24 cellular contexts compared by ENCODE assay signal in the genomic region with DNA sequence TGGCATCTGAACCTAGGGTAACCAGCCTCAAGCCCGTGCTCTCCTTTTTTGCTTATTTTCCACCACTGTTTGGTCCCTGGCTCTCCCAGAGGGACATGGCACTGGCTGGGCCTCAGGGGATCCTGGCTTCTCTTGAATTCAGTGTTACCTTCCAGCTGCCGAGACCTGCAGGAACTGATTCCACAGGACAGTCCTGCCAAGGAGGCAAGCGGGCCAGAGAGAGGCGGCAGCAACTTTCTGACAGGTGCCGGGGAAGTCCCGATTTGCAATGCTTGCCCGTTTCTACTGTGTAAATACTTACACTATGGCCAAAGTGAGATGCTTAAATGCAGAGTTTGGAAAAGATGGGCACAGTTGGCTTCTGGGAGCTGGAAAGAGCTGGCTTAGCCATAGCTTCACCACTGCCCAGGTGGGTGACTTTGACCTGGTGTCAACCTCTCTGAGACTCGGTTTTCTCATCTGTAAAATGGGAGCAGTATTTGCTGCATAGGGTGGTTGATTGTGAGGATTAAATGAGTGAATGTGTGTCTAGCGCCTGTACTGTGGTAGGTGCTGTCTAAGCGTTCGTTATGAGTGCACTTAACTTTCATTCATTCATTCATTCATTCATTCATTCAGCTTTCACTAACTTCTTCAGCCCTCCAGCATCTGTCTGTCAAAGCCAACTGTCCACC.
DNase-seq lines count a peak whose midpoint lies in the region; ATAC-seq, FAIRE-seq and TF ChIP-seq lines count a peak whose summit lies in the region.
"Had no signal": no experiment of that assay in that cellular context is flagged by ENCODE, and none has a peak within 500 bp of the region (broad histone marks: within the 10 kb centered on the region; RNA-seq: fewer than 3 reads in every experiment).

No MANE protein-coding gene starts in this region.

- H3K4me1 ChIP-seq in K562 (replicated peaks in 1 of 2; ENCODE audit: control insufficient read depth in 2 of 2, insufficient read depth in 2 of 2, low read length in 2 of 2): peaks cover 0 to 9% of the 10 kb centered on the region in 2 experiments; a peak in 1 of 5 replicates
- peaks cover 19% of the 10 kb centered on the region for H3K4me1 ChIP-seq in lower lobe of right lung

- H4K20me1 ChIP-seq in K562 (replicated peaks; ENCODE audit: control insufficient read depth, insufficient read depth, low read length): peaks cover 60% of the 10 kb centered on the region

- 78% methylated on average over 11 of the region's 11 CpGs for WGBS in K562 (ENCODE audit: insufficient coverage, low coverage, missing lambda C conversion rate)

- H3K27me3 Mint-ChIP-seq in natural killer cell (ENCODE audit: low read depth in 2 of 2): no peaks in the 10 kb centered on the region
- H3K27me3 Mint-ChIP-seq in natural killer cell treated with Interleukin-12 subunit alpha and Interleukin-12 subunit beta and Interleukin-15 and Interleukin-18, amount 100 ng/mL, for 72 hours: no peaks in the 10 kb centered on the region
- H3K27me3 Mint-ChIP-seq: CD4-positive, CD25-positive, alpha-beta regulatory T cell; naive B cell had no signal

- in situ Hi-C loops in K562 (cut with MboI): no loop called here

- H3K27ac Mint-ChIP-seq in natural killer cell: peak overlapping the region; percentile 63 to 75
- peak overlapping the region in 1 of 2 donors; percentile 57 for H3K27ac Mint-ChIP-seq in natural killer cell treated with Interleukin-12 subunit alpha and Interleukin-12 subunit beta and Interleukin-15 and Interleukin-18, amount 100 ng/mL, for 72 hours

- H3K4me1 Mint-ChIP-seq in natural killer cell: peaks cover 43 to 53% of the 10 kb centered on the region in 2 donors
- H3K4me1 Mint-ChIP-seq in natural killer cell treated with Interleukin-12 subunit alpha and Interleukin-12 subunit beta and Interleukin-15 and Interleukin-18, amount 100 ng/mL, for 72 hours (ENCODE audit: low read depth in 2 of 2): peaks cover 18 to 39% of the 10 kb centered on the region in 2 donors

- DNase-seq in natural killer cell (no peak), K562 (ENCODE audit: extremely low read depth in 1 of 4, low spot score in 3 of 4) (no peak), lower lobe of right lung (no peak), T-helper 2 cell (no peak), GM10248 (ENCODE audit: extremely low spot score) (no peak), NCI-H446 (lab: John Stamatoyannopoulos, UW) (no peak)
- no peak for DNase-seq in natural killer cell treated with Interleukin-12 subunit alpha and Interleukin-12 subunit beta and Interleukin-15 and Interleukin-18, amount 100 ng/mL, for 72 hours (ENCODE audit: low spot score)
- DNase-seq: brain microvascular endothelial cell; CD4-positive, CD25-positive, alpha-beta regulatory T cell; foreskin fibroblast; hypothalamus; mesenchymal stem cell; naive B cell; NCI-H1417; OCI-M1; spleen; stimulated activated CD4-positive, alpha-beta T cell treated with anti-CD3 and anti-CD28 coated beads, Interleukin-4, amount 100 ng/mL, for 4 hours; substantia nigra had no signal

- H3K4me2 ChIP-seq in K562 (ENCODE audit: insufficient read depth, low read length): no peak overlapping the region

- no peaks in the 10 kb centered on the region for H3K27me3 ChIP-seq in K562 (ENCODE audit: control insufficient read depth in 2 of 2, insufficient read depth in 2 of 2, low read length in 2 of 2)
- H3K27me3 ChIP-seq in lower lobe of right lung (ENCODE audit: low read depth): no peaks in the 10 kb centered on the region
- H3K27me3 ChIP-seq: brain microvascular endothelial cell, spleen had no signal

- H3K9me3 ChIP-seq in K562 (replicated peaks; ENCODE audit: control insufficient read depth, insufficient read depth, low read depth, low read length) (no peaks in the 10 kb centered on the region), lower lobe of right lung (no peaks in the 10 kb centered on the region)
- H3K9me3 ChIP-seq: spleen had no signal

- no TSS peak for BruUV-seq in K562 (replicated peaks; lab: Mats Ljungman, UMichigan)

- FAIRE-seq in K562 (lab: Jason Lieb, UNC): no peak
- FAIRE-seq: endothelial cell of umbilical vein, HTR-8/SVneo, keratinocyte had no signal

- no peaks in the 10 kb centered on the region for H3K9me3 Mint-ChIP-seq in natural killer cell
- H3K9me3 Mint-ChIP-seq in natural killer cell treated with Interleukin-12 subunit alpha and Interleukin-12 subunit beta and Interleukin-15 and Interleukin-18, amount 100 ng/mL, for 72 hours: no peaks in the 10 kb centered on the region
- H3K9me3 Mint-ChIP-seq: CD4-positive, CD25-positive, alpha-beta regulatory T cell; naive B cell; WTC11 had no signal

- POLR2A ChIA-PET in K562 (lab: Yijun Ruan, JAX): no interaction called here
- POLR2A ChIA-PET in GM10248 (lab: Yijun Ruan, JAX): no interaction called here

- H3K4me3 ChIP-seq in K562 (no peak overlapping the region), lower lobe of right lung (no peak overlapping the region)
- H3K4me3 ChIP-seq: coronary artery, spleen had no signal

- intact Hi-C loops in natural killer cell (cut with micrococcal nuclease): loop anchor here (2.0 kb wide), 1 partner anchor 45 kb away; no protein-coding TSS in a partner anchor
- intact Hi-C loops in K562 (cut with micrococcal nuclease): no loop called here
- intact Hi-C loops in lower lobe of right lung (cut with DNase I): no loop called here

- TF ChIP-seq EP300 in K562 (IDR thresholded peaks at IDR 0.05; ENCODE audit: low read length): no peak

- no peak overlapping the region for H3K4me3 Mint-ChIP-seq in natural killer cell
- H3K4me3 Mint-ChIP-seq in natural killer cell treated with Interleukin-12 subunit alpha and Interleukin-12 subunit beta and Interleukin-15 and Interleukin-18, amount 100 ng/mL, for 72 hours: no peak overlapping the region
- H3K4me3 Mint-ChIP-seq: naive B cell, WTC11 had no signal

- ATAC-seq in natural killer cell: no peak
- no peak for ATAC-seq in natural killer cell treated with Interleukin-12 subunit alpha and Interleukin-12 subunit beta and Interleukin-15 and Interleukin-18, amount 100 ng/mL, for 72 hours
- no peak for ATAC-seq in K562
- ATAC-seq in lower lobe of right lung: peak; percentile 32 to 49
- no peak for ATAC-seq in GM21528 (IDR thresholded peaks at IDR 0.05; ENCODE audit: low FRiP score, unreplicated experiment)
- ATAC-seq: WTC11 had no signal

- TF ChIP-seq CTCF in natural killer cell (IDR thresholded peaks at IDR 0.05): no peak
- TF ChIP-seq CTCF in K562 (IDR thresholded peaks at IDR 0.05 in 2 of 3, conservative IDR thresholded peaks at IDR 0.05 in 1 of 3; ENCODE audit: insufficient read depth in 2 of 3, low read depth in 1 of 3, low read length in 3 of 3): no peak
- no peak for TF ChIP-seq CTCF in lower lobe of right lung (IDR thresholded peaks at IDR 0.05)
- no peak for TF ChIP-seq CTCF in GM10248 (IDR thresholded peaks at IDR 0.05; ENCODE audit: control extremely low read depth, extremely low read depth, low read depth, missing control alignments)

- CTCF ChIA-PET in K562 (lab: Yijun Ruan, JAX; ENCODE audit: low intra/inter-chr PET ratio): no interaction called here
- CTCF ChIA-PET in GM10248 (lab: Yijun Ruan, JAX): interaction anchor here (1.0 to 1.5 kb wide), 2 partner anchors 38 to 72 kb away, joined by 3 read pairs; no protein-coding TSS in a partner anchor

- H3K9ac ChIP-seq in K562 (ENCODE audit: insufficient read depth in 1 of 2, low read depth in 2 of 2, low read length in 2 of 2): no peak overlapping the region

- H3K36me3 Mint-ChIP-seq in natural killer cell: no peaks in the 10 kb centered on the region
- no peaks in the 10 kb centered on the region for H3K36me3 Mint-ChIP-seq in natural killer cell treated with Interleukin-12 subunit alpha and Interleukin-12 subunit beta and Interleukin-15 and Interleukin-18, amount 100 ng/mL, for 72 hours
- H3K36me3 Mint-ChIP-seq: WTC11 had no signal

- H3K9me1 ChIP-seq in K562 (ENCODE audit: control insufficient read depth, insufficient read depth, low read length): peaks cover 20% of the 10 kb centered on the region

- TF ChIP-seq RAD21 in K562 (CRISPR knock-in tag; conservative IDR thresholded peaks at IDR 0.05 in 1 of 2, IDR thresholded peaks at IDR 0.05 in 1 of 2): no peak

- no peaks in the 10 kb centered on the region for H3K36me3 ChIP-seq in K562 (ENCODE audit: control insufficient read depth, insufficient read depth, low read length)
- H3K36me3 ChIP-seq in lower lobe of right lung: no peaks in the 10 kb centered on the region
- H3K36me3 ChIP-seq: brain microvascular endothelial cell had no signal

- no peak overlapping the region for H2AFZ ChIP-seq in K562 (ENCODE audit: low read depth, low read length)

- no peak for TF ChIP-seq POLR2A in K562 (conservative IDR thresholded peaks at IDR 0.05)

- no peak overlapping the region for H3K27ac ChIP-seq in K562 (ENCODE audit: extremely low read depth, low read depth, low read length)
- no peak overlapping the region for H3K27ac ChIP-seq in lower lobe of right lung
- H3K27ac ChIP-seq: brain microvascular endothelial cell, coronary artery had no signal

- peaks cover 51% of the 10 kb centered on the region for H3K79me2 ChIP-seq in K562 (ENCODE audit: control insufficient read depth, insufficient read depth, low read length)

TF ChIP-seq in K562, 482 proteins besides CTCF, POLR2A, EP300 and RAD21 (continues in another document):
- TF ChIP-seq RBM22 (IDR thresholded peaks at IDR 0.05; ENCODE audit: low read depth, low read length, poor library complexity, severe bottlenecking) (no peak), KAT7 (CRISPR knock-in tag; IDR thresholded peaks at IDR 0.05; ENCODE audit: borderline replicate concordance) (no peak), ETV5 (CRISPR knock-in tag; IDR thresholded peaks at IDR 0.05; ENCODE audit: low read depth) (no peak), BRD9 (IDR thresholded peaks at IDR 0.05; ENCODE audit: low read depth, partially characterized antibody) (no peak)
- TF ChIP-seq, protein P1, sequence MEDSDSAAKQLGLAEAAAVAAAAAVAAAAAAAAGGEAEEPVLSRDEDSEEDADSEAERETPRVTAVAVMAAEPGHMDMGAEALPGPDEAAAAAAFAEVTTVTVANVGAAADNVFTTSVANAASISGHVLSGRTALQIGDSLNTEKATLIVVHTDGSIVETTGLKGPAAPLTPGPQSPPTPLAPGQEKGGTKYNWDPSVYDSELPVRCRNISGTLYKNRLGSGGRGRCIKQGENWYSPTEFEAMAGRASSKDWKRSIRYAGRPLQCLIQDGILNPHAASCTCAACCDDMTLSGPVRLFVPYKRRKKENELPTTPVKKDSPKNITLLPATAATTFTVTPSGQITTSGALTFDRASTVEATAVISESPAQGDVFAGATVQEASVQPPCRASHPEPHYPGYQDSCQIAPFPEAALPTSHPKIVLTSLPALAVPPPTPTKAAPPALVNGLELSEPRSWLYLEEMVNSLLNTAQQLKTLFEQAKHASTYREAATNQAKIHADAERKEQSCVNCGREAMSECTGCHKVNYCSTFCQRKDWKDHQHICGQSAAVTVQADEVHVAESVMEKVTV (CRISPR knock-in tag; IDR thresholded peaks at IDR 0.05): no peak

Comparison
In these comparisons a context has a peak if more than half of its experiments do, and no peak if none do; other contexts are left out.
1. ATAC-seq: peak in lower lobe of right lung (2 of 2); none in natural killer cell (0 of 3), natural killer cell treated with Interleukin-12 subunit alpha and Interleukin-12 subunit beta and Interleukin-15 and Interleukin-18, amount 100 ng/mL, for 72 hours (0 of 2), K562 (single experiment) and GM21528 (single experiment).